ENCODE assay signal across 1 cellular context in the genomic region with DNA sequence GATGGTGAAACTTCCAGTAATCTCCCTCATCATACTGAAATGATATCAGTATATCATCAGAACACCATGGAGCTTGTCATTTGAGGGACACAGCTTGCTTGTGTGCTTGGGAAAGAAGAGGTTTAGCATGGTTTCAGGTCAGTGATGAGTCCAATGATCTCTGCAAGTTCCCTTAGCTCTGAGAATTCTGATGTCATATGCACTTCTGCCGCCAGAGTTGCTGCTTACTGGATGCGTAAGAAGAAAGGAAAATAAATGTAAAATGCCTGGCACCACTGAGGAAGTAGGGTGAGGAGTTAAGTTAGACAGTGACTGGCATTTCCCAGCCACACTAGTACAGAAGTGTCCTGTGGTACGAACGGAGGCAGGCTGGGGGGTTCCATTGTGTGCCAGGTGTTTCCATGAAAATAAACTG.
TF ChIP-seq lines count a peak whose summit lies in the region.

No MANE protein-coding gene starts in this region.

TF ChIP-seq in GM12878, 131 proteins besides CTCF, POLR2A, EP300 and RAD21 (continued from another document):
- TF ChIP-seq HDAC2 (IDR thresholded peaks at IDR 0.05) (no peak), KAT2A (conservative IDR thresholded peaks at IDR 0.05; ENCODE audit: control insufficient read depth, low read depth, low read length) (no peak), MYC (IDR thresholded peaks at IDR 0.05; ENCODE audit: insufficient read depth, insufficient read length, insufficient replicate concordance, low read length, severe bottlenecking) (no peak), CHD4 (IDR thresholded peaks at IDR 0.05) (no peak), NR2C1 (IDR thresholded peaks at IDR 0.05) (no peak), ZNF274 (IDR thresholded peaks at IDR 0.05; ENCODE audit: insufficient read depth, insufficient read length) (no peak), CREM (IDR thresholded peaks at IDR 0.05; ENCODE audit: low read depth) (peak; percentile 28; the same call in 1 of the 2 replicates), RCOR1 (conservative IDR thresholded peaks at IDR 0.05; ENCODE audit: low read depth, low read length) (no peak), MTA2 (IDR thresholded peaks at IDR 0.05; ENCODE audit: low read depth) (no peak), SRF (IDR thresholded peaks at IDR 0.05; ENCODE audit: low read depth in 2 of 2, low read length in 2 of 2) (no peak), POLR2AphosphoS5 (IDR thresholded peaks at IDR 0.05; ENCODE audit: low read length) (no peak), GABPA (IDR thresholded peaks at IDR 0.05; ENCODE audit: low read depth) (no peak), RUNX3 (IDR thresholded peaks at IDR 0.05; ENCODE audit: low read length) (no peak), EED (IDR thresholded peaks at IDR 0.05; ENCODE audit: low read depth) (0 out of 2 replicates have a peak, but pooled peaks have one; percentile 15), SREBF2 (IDR thresholded peaks at IDR 0.05; ENCODE audit: low read length) (no peak), PML (IDR thresholded peaks at IDR 0.05; ENCODE audit: low read length) (no peak), CEBPB (IDR thresholded peaks at IDR 0.05; ENCODE audit: borderline replicate concordance in 1 of 2, low read depth in 2 of 2, low read length in 2 of 2) (no peak), ETV6 (conservative IDR thresholded peaks at IDR 0.05 in 1 of 2, IDR thresholded peaks at IDR 0.05 in 1 of 2; ENCODE audit: borderline replicate concordance in 1 of 2, low read depth in 1 of 2) (no peak), BCL11A (IDR thresholded peaks at IDR 0.05; ENCODE audit: low read depth, low read length) (no peak), CREB1 (IDR thresholded peaks at IDR 0.05; ENCODE audit: low read depth) (peak; percentile 66; the same call in 1 of the 2 replicates), ZSCAN29 (IDR thresholded peaks at IDR 0.05) (no peak), YY1 (IDR thresholded peaks at IDR 0.05; ENCODE audit: low read depth, low read length) (no peak)
- TF ChIP-seq, protein P1, sequence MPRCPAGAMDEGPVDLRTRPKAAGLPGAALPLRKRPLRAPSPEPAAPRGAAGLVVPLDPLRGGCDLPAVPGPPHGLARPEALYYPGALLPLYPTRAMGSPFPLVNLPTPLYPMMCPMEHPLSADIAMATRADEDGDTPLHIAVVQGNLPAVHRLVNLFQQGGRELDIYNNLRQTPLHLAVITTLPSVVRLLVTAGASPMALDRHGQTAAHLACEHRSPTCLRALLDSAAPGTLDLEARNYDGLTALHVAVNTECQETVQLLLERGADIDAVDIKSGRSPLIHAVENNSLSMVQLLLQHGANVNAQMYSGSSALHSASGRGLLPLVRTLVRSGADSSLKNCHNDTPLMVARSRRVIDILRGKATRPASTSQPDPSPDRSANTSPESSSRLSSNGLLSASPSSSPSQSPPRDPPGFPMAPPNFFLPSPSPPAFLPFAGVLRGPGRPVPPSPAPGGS (IDR thresholded peaks at IDR 0.05; ENCODE audit: borderline replicate concordance, insufficient read depth, low read depth, low read length, poor library complexity, severe bottlenecking): peak; percentile 40
- TF ChIP-seq, protein P2, sequence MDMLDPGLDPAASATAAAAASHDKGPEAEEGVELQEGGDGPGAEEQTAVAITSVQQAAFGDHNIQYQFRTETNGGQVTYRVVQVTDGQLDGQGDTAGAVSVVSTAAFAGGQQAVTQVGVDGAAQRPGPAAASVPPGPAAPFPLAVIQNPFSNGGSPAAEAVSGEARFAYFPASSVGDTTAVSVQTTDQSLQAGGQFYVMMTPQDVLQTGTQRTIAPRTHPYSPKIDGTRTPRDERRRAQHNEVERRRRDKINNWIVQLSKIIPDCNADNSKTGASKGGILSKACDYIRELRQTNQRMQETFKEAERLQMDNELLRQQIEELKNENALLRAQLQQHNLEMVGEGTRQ (IDR thresholded peaks at IDR 0.05; ENCODE audit: borderline replicate concordance, low read depth, low read length): no peak
- TF ChIP-seq, protein P3, sequence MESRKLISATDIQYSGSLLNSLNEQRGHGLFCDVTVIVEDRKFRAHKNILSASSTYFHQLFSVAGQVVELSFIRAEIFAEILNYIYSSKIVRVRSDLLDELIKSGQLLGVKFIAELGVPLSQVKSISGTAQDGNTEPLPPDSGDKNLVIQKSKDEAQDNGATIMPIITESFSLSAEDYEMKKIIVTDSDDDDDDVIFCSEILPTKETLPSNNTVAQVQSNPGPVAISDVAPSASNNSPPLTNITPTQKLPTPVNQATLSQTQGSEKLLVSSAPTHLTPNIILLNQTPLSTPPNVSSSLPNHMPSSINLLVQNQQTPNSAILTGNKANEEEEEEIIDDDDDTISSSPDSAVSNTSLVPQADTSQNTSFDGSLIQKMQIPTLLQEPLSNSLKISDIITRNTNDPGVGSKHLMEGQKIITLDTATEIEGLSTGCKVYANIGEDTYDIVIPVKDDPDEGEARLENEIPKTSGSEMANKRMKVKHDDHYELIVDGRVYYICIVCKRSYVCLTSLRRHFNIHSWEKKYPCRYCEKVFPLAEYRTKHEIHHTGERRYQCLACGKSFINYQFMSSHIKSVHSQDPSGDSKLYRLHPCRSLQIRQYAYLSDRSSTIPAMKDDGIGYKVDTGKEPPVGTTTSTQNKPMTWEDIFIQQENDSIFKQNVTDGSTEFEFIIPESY (IDR thresholded peaks at IDR 0.05): peak; percentile 78; the same call in 1 of the 2 replicates
- TF ChIP-seq, protein P4, sequence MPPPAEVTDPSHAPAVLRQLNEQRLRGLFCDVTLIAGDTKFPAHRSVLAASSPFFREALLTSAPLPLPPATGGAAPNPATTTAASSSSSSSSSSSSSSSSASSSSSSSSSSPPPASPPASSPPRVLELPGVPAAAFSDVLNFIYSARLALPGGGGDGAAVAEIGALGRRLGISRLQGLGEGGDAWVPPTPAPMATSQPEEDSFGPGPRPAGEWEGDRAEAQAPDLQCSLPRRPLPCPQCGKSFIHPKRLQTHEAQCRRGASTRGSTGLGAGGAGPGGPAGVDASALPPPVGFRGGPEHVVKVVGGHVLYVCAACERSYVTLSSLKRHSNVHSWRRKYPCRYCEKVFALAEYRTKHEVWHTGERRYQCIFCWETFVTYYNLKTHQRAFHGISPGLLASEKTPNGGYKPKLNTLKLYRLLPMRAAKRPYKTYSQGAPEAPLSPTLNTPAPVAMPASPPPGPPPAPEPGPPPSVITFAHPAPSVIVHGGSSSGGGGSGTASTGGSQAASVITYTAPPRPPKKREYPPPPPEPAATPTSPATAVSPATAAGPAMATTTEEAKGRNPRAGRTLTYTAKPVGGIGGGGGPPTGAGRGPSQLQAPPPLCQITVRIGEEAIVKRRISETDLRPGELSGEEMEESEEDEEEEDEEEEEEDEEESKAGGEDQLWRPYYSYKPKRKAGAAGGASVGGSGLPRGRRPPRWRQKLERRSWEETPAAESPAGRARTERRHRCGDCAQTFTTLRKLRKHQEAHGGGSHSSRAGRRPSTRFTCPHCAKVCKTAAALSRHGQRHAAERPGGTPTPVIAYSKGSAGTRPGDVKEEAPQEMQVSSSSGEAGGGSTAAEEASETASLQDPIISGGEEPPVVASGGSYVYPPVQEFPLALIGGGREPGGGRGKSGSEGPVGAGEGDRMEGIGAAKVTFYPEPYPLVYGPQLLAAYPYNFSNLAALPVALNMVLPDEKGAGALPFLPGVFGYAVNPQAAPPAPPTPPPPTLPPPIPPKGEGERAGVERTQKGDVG (CRISPR knock-in tag; IDR thresholded peaks at IDR 0.05): no peak
- TF ChIP-seq, protein P5, sequence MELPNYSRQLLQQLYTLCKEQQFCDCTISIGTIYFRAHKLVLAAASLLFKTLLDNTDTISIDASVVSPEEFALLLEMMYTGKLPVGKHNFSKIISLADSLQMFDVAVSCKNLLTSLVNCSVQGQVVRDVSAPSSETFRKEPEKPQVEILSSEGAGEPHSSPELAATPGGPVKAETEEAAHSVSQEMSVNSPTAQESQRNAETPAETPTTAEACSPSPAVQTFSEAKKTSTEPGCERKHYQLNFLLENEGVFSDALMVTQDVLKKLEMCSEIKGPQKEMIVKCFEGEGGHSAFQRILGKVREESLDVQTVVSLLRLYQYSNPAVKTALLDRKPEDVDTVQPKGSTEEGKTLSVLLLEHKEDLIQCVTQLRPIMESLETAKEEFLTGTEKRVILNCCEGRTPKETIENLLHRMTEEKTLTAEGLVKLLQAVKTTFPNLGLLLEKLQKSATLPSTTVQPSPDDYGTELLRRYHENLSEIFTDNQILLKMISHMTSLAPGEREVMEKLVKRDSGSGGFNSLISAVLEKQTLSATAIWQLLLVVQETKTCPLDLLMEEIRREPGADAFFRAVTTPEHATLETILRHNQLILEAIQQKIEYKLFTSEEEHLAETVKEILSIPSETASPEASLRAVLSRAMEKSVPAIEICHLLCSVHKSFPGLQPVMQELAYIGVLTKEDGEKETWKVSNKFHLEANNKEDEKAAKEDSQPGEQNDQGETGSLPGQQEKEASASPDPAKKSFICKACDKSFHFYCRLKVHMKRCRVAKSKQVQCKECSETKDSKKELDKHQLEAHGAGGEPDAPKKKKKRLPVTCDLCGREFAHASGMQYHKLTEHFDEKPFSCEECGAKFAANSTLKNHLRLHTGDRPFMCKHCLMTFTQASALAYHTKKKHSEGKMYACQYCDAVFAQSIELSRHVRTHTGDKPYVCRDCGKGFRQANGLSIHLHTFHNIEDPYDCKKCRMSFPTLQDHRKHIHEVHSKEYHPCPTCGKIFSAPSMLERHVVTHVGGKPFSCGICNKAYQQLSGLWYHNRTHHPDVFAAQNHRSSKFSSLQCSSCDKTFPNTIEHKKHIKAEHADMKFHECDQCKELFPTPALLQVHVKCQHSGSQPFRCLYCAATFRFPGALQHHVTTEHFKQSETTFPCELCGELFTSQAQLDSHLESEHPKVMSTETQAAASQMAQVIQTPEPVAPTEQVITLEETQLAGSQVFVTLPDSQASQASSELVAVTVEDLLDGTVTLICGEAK (IDR thresholded peaks at IDR 0.05; ENCODE audit: borderline replicate concordance): no peak
- TF ChIP-seq, protein P6, sequence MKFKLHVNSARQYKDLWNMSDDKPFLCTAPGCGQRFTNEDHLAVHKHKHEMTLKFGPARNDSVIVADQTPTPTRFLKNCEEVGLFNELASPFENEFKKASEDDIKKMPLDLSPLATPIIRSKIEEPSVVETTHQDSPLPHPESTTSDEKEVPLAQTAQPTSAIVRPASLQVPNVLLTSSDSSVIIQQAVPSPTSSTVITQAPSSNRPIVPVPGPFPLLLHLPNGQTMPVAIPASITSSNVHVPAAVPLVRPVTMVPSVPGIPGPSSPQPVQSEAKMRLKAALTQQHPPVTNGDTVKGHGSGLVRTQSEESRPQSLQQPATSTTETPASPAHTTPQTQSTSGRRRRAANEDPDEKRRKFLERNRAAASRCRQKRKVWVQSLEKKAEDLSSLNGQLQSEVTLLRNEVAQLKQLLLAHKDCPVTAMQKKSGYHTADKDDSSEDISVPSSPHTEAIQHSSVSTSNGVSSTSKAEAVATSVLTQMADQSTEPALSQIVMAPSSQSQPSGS (IDR thresholded peaks at IDR 0.05; ENCODE audit: low read length): no peak; the same call in 1 of the 2 replicates
- TF ChIP-seq, protein P7, sequence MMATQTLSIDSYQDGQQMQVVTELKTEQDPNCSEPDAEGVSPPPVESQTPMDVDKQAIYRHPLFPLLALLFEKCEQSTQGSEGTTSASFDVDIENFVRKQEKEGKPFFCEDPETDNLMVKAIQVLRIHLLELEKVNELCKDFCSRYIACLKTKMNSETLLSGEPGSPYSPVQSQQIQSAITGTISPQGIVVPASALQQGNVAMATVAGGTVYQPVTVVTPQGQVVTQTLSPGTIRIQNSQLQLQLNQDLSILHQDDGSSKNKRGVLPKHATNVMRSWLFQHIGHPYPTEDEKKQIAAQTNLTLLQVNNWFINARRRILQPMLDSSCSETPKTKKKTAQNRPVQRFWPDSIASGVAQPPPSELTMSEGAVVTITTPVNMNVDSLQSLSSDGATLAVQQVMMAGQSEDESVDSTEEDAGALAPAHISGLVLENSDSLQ (IDR thresholded peaks at IDR 0.05): no peak
- TF ChIP-seq, protein P8, sequence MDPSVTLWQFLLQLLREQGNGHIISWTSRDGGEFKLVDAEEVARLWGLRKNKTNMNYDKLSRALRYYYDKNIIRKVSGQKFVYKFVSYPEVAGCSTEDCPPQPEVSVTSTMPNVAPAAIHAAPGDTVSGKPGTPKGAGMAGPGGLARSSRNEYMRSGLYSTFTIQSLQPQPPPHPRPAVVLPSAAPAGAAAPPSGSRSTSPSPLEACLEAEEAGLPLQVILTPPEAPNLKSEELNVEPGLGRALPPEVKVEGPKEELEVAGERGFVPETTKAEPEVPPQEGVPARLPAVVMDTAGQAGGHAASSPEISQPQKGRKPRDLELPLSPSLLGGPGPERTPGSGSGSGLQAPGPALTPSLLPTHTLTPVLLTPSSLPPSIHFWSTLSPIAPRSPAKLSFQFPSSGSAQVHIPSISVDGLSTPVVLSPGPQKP (IDR thresholded peaks at IDR 0.05; ENCODE audit: low read depth, low read length): no peak
